ENCODE assay signal across 31 cellular contexts in the genomic region with DNA sequence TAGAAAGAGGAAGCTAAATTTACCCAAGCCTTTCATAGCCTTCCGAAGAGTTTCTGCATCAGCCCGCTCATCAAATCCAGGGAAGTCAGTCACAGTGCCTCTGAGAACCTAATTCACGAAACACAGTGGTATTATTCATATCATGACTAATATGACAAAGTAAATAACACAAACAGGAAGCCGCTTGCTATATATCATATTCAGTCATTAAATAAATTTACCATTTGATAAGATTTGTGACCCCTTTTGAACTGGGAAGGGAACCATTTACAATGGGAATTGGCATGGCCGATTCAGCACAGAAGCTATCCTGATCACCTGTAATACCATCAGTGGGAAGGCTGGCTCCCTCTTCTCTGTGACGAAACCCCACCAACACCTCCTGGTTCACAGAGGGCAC. TPM values are rescaled to one million over a fixed set of nuclear protein-coding genes. Genes with fewer than 3 reads are reported as not detected.
DNase-seq lines count a peak whose midpoint lies in the region; ATAC-seq, FAIRE-seq and TF ChIP-seq lines count a peak whose summit lies in the region.
"Had no signal": no experiment of that assay in that cellular context is flagged by ENCODE, and none has a peak within 500 bp of the region (broad histone marks: within the 10 kb centered on the region; RNA-seq: fewer than 3 reads in every experiment).

No MANE protein-coding gene starts in this region.

- H3K4me2 ChIP-seq in A549 = peak overlapping the region; percentile 68

- 10% methylated on average over 6 of the region's 6 CpGs for WGBS in A549 (ENCODE audit: missing lambda C conversion rate)

- no peaks in the 10 kb centered on the region for H3K4me1 Mint-ChIP-seq in nephron progenitor cell
- H3K4me1 Mint-ChIP-seq: B cell, natural killer cell had no signal

- H3K4me1 ChIP-seq in A549 = peaks cover 57% of the 10 kb centered on the region

- ATAC-seq in A549 = peak; percentile 36 to 55; a peak in 4 of 6 replicates
- ATAC-seq: foreskin keratinocyte, heart left ventricle, natural killer cell had no signal

- DNase-seq in A549 (ENCODE audit: low read depth in 1 of 2, low spot score in 1 of 2) = peak in 1 of 2 experiments; percentile 52
- DNase-seq in HPDE6-E6E7 (ENCODE audit: extremely low spot score) = peak; percentile 45
- peak; percentile 38 for DNase-seq in amniotic epithelial cell (ENCODE audit: low read depth)
- DNase-seq in nephron progenitor cell = no peak
- DNase-seq in SK-N-DZ (ENCODE audit: low spot score) = no peak
- no peak for DNase-seq in DMS 273 treated with DMSO at 0.1 percent for 48 hours (lab: John Stamatoyannopoulos, UW)
- DNase-seq in medulla oblongata (ENCODE audit: extremely low spot score) = no peak
- no peak for DNase-seq in NOMO-1 (lab: John Stamatoyannopoulos, UW; ENCODE audit: unreplicated experiment in 2 of 2)
- DNase-seq: activated CD4-positive, alpha-beta T cell treated with anti-CD3 and anti-CD28 coated beads for 48 hours; activated gamma-delta T cell treated with Interleukin-2 at 50 U/mL for 16 hours; activated T-cell treated with anti-CD3 and anti-CD28 coated beads, Interleukin-2, amount 50 U/mL, for 24 hours; DMS53; effector CD4-positive, alpha-beta T cell; erythroblast; foreskin keratinocyte; GDM1; heart left ventricle; kidney; MV-4-11; natural killer cell; NCI-H146; NCI-H2107; NCI-H446 treated with DMSO at 0.1 percent for 48 hours; SHP77; stimulated activated CD4-positive, alpha-beta T cell treated with anti-CD3 and anti-CD28 coated beads, Interleukin-2, amount 100 ng/mL, for 48 hours; substantia nigra; T1000; uterus; WERI-Rb-1 had no signal

- FAIRE-seq in A549 (lab: Jason Lieb, UNC) = no peak
- FAIRE-seq: H54, kidney had no signal

- H3K27ac ChIP-seq in A549 = peak overlapping the region in 1 of 2 experiments; percentile 30; a peak in 3 of 6 replicates
- H3K27ac ChIP-seq: foreskin keratinocyte, heart left ventricle, uterus, WERI-Rb-1 had no signal

- no peaks in the 10 kb centered on the region for H3K9me3 ChIP-seq in A549
- H3K9me3 ChIP-seq: heart left ventricle, uterus had no signal

- peaks cover 14% of the 10 kb centered on the region for H3K36me3 Mint-ChIP-seq in nephron progenitor cell (ENCODE audit: low read depth)
- H3K36me3 Mint-ChIP-seq: natural killer cell had no signal

- TF ChIP-seq CTCF in A549 (IDR thresholded peaks at IDR 0.05) (no peak), nephron progenitor cell (IDR thresholded peaks at IDR 0.05) (no peak)

- H3K27me3 Mint-ChIP-seq in nephron progenitor cell (ENCODE audit: low read depth, poor library complexity) = no peaks in the 10 kb centered on the region
- H3K27me3 Mint-ChIP-seq: activated T-cell treated with anti-CD3 and anti-CD28 coated beads, Interleukin-2, amount 50 U/mL, for 24 hours; B cell had no signal

- H3K27ac Mint-ChIP-seq in nephron progenitor cell = peak overlapping the region; percentile 48
- H3K27ac Mint-ChIP-seq: activated T-cell treated with anti-CD3 and anti-CD28 coated beads, Interleukin-2, amount 50 U/mL, for 24 hours; B cell; natural killer cell had no signal

- POLR2A ChIA-PET in A549 (lab: Yijun Ruan, JAX) = interaction anchor here (2.1 kb wide), 1 partner anchor 10 kb away, joined by 14 read pairs; a partner anchor contains a TSS

- no peak for TF ChIP-seq RAD21 in A549 (conservative IDR thresholded peaks at IDR 0.05 in 1 of 2, IDR thresholded peaks at IDR 0.05 in 1 of 2)

- no peak for TF ChIP-seq POLR2A in A549 (IDR thresholded peaks at IDR 0.05; ENCODE audit: low read length)

- no peak overlapping the region for H3K4me3 Mint-ChIP-seq in nephron progenitor cell
- H3K4me3 Mint-ChIP-seq: activated T-cell treated with anti-CD3 and anti-CD28 coated beads, Interleukin-2, amount 50 U/mL, for 24 hours; B cell; natural killer cell had no signal

- CTCF ChIA-PET in A549 (lab: Yijun Ruan, JAX) = no interaction called here

- H3K4me3 ChIP-seq in A549 = no peak overlapping the region; the same call in 2 of the 3 replicates
- H3K4me3 ChIP-seq: heart left ventricle, uterus had no signal

- no peaks in the 10 kb centered on the region for H3K9me3 Mint-ChIP-seq in nephron progenitor cell
- H3K9me3 Mint-ChIP-seq: activated T-cell treated with anti-CD3 and anti-CD28 coated beads, Interleukin-2, amount 50 U/mL, for 24 hours; natural killer cell had no signal

- no peak for TF ChIP-seq EP300 in A549 (IDR thresholded peaks at IDR 0.05)

TF ChIP-seq in A549, 52 proteins besides CTCF, POLR2A, EP300 and RAD21:
- TF ChIP-seq NFE2L2 (conservative IDR thresholded peaks at IDR 0.05; ENCODE audit: low read length) = no peak
- no peak for TF ChIP-seq EHF (CRISPR knock-in tag; IDR thresholded peaks at IDR 0.05)
- TF ChIP-seq ZC3H11A (IDR thresholded peaks at IDR 0.05) = no peak
- no peak for TF ChIP-seq ESRRA (IDR thresholded peaks at IDR 0.05; ENCODE audit: borderline replicate concordance, low read length)
- TF ChIP-seq FOSL2 (IDR thresholded peaks at IDR 0.05) = peak; percentile 43; the same call in 1 of the 2 replicates
- peak; percentile 78 for TF ChIP-seq FOSL2 (CRISPR knock-in tag; IDR thresholded peaks at IDR 0.05)
- TF ChIP-seq SREBF2 (IDR thresholded peaks at IDR 0.05) = no peak
- TF ChIP-seq, protein P1, sequence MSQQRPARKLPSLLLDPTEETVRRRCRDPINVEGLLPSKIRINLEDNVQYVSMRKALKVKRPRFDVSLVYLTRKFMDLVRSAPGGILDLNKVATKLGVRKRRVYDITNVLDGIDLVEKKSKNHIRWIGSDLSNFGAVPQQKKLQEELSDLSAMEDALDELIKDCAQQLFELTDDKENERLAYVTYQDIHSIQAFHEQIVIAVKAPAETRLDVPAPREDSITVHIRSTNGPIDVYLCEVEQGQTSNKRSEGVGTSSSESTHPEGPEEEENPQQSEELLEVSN (IDR thresholded peaks at IDR 0.05; ENCODE audit: borderline replicate concordance, low read depth) = no peak
- peak; percentile 60; the same call in 1 of the 2 replicates for TF ChIP-seq GATA3 (IDR thresholded peaks at IDR 0.05; ENCODE audit: borderline replicate concordance)
- TF ChIP-seq CEBPB (IDR thresholded peaks at IDR 0.05) = 0 out of 4 replicates have a peak, but pooled peaks of 1 of the 2 experiments have one; percentile 4
- TF ChIP-seq JUNB (IDR thresholded peaks at IDR 0.05) = peak; percentile 62
- 0 out of 5 replicates have a peak, but pooled peaks of 1 of the 2 experiments have one; percentile 19 for TF ChIP-seq JUN (IDR thresholded peaks at IDR 0.05)
- TF ChIP-seq MAZ (IDR thresholded peaks at IDR 0.05; ENCODE audit: borderline replicate concordance, low read depth, low read length) = no peak
- TF ChIP-seq NR3C1 (IDR thresholded peaks at IDR 0.05) = no peak
- TF ChIP-seq, protein P2, sequence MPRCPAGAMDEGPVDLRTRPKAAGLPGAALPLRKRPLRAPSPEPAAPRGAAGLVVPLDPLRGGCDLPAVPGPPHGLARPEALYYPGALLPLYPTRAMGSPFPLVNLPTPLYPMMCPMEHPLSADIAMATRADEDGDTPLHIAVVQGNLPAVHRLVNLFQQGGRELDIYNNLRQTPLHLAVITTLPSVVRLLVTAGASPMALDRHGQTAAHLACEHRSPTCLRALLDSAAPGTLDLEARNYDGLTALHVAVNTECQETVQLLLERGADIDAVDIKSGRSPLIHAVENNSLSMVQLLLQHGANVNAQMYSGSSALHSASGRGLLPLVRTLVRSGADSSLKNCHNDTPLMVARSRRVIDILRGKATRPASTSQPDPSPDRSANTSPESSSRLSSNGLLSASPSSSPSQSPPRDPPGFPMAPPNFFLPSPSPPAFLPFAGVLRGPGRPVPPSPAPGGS (IDR thresholded peaks at IDR 0.05) = no peak
- TF ChIP-seq KDM5A (IDR thresholded peaks at IDR 0.05) = no peak
- TF ChIP-seq PHF8 (IDR thresholded peaks at IDR 0.05; ENCODE audit: borderline replicate concordance, low read depth) = no peak
- TF ChIP-seq, protein P3, sequence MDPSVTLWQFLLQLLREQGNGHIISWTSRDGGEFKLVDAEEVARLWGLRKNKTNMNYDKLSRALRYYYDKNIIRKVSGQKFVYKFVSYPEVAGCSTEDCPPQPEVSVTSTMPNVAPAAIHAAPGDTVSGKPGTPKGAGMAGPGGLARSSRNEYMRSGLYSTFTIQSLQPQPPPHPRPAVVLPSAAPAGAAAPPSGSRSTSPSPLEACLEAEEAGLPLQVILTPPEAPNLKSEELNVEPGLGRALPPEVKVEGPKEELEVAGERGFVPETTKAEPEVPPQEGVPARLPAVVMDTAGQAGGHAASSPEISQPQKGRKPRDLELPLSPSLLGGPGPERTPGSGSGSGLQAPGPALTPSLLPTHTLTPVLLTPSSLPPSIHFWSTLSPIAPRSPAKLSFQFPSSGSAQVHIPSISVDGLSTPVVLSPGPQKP (IDR thresholded peaks at IDR 0.05; ENCODE audit: low read depth, low read length) = no peak
- TF ChIP-seq HOXA7 (CRISPR knock-in tag; IDR thresholded peaks at IDR 0.05) = no peak
- TF ChIP-seq, protein P4, sequence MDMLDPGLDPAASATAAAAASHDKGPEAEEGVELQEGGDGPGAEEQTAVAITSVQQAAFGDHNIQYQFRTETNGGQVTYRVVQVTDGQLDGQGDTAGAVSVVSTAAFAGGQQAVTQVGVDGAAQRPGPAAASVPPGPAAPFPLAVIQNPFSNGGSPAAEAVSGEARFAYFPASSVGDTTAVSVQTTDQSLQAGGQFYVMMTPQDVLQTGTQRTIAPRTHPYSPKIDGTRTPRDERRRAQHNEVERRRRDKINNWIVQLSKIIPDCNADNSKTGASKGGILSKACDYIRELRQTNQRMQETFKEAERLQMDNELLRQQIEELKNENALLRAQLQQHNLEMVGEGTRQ (IDR thresholded peaks at IDR 0.05) = no peak

RNA-seq across cellular contexts. Expression of a gene that starts 10.5 kb away (rescaled TPM):
- polyA plus RNA-seq in A549 (2011; rRNA removed) (330 and 356 TPM in 2 replicates), A549 (2017; fragmentation: RNase III; extraction: RNeasy Plus Mini Kit Qiagen cat#74134 plus additional on column Dnase treatment) (412 to 461 TPM (median 441 TPM) in 3 replicates)
- 117 and 139 TPM in 2 replicates for polyA plus RNA-seq in A549 (2012; cell fraction: cytosol; rRNA removed)
- polyA plus RNA-seq in A549 (2012; cell fraction: nucleus; rRNA removed) = 101 and 102 TPM in 2 replicates
- polyA minus RNA-seq in A549 (2011; rRNA and poly(A)+ RNA removed) = 87.5 TPM in 2 replicates
- 35.5 and 43.6 TPM in 2 replicates for polyA plus RNA-seq in SK-N-DZ (2014; cell fraction: cytosol; rRNA removed)
- 27.1 and 29.5 TPM in 2 replicates for polyA plus RNA-seq in SK-N-DZ (2014; cell fraction: nucleus; rRNA removed)

Comparison
In these comparisons a context has a peak if more than half of its experiments do, and no peak if none do; other contexts are left out.
1. DNase-seq: peak in HPDE6-E6E7 (single experiment) and amniotic epithelial cell (single experiment); none in nephron progenitor cell (single experiment), SK-N-DZ (single experiment), DMS 273 treated with DMSO at 0.1 percent for 48 hours (single experiment), medulla oblongata (single experiment) and NOMO-1 (0 of 2).